Comparison of ENCODE assay signal across 8 cellular contexts in the genomic region with DNA sequence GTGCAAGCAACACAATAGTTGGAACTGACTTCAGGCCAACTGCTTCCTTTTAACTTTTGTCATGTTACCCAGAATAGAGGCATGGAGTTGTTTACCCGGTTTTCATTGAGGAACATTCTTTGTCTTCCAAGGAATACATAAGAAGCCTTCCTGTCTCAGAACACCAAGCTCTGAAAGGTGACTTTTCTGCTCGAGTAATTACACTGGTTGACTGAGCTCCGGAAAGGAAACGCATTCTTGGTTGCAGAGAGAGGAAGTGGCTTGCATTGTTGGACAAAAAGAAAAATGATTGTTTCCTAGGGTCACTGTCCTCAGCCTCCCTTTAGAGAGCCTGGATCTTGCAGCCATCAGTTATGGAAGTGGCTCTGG.
DNase-seq lines count a peak whose midpoint lies in the region; ATAC-seq and TF ChIP-seq lines count a peak whose summit lies in the region.

No MANE protein-coding gene starts in this region.

- WGBS in iPS DF 6.9 (ENCODE audit: insufficient coverage, insufficient read length), result no CpG with 5 or more reads among the region's 4 CpGs

- H3K27ac Mint-ChIP-seq in stimulated activated naive CD8-positive, alpha-beta T cell treated with anti-CD3 and anti-CD28 coated beads, Interleukin-15, amount 100 ng/mL, for 72 hours, result peak overlapping the region; percentile 72 to 83

- H3K4me3 ChIP-seq in HL-60 (replicated peaks; ENCODE audit: insufficient read depth, low read length) (no peak overlapping the region), iPS DF 6.9 (ENCODE audit: low read length) (no peak overlapping the region)

- no peaks in the 10 kb centered on the region for H3K4me1 ChIP-seq in iPS DF 6.9 (ENCODE audit: control insufficient read depth, insufficient read depth, low read length)

- no peaks in the 10 kb centered on the region for H3K27me3 Mint-ChIP-seq in stimulated activated naive CD8-positive, alpha-beta T cell treated with anti-CD3 and anti-CD28 coated beads, Interleukin-15, amount 100 ng/mL, for 72 hours

- DNase-seq in HL-60 (ENCODE audit: low read depth in 1 of 2, low spot score in 1 of 2), result peak in 1 of 2 experiments; percentile 32
- DNase-seq in iPS DF 6.9 (ENCODE audit: low read depth, low spot score), result no peak
- DNase-seq in stimulated activated naive CD8-positive, alpha-beta T cell treated with anti-CD3 and anti-CD28 coated beads, Interleukin-15, amount 100 ng/mL, for 72 hours, result no peak
- DNase-seq in cerebellar cortex (ENCODE audit: low spot score), result no peak
- DNase-seq in NCI-H2029 (lab: John Stamatoyannopoulos, UW), result no peak

- H3K4me3 Mint-ChIP-seq in stimulated activated naive CD8-positive, alpha-beta T cell treated with anti-CD3 and anti-CD28 coated beads, Interleukin-15, amount 100 ng/mL, for 72 hours, result peak overlapping the region; percentile 26 to 42

- peaks cover 63% of the 10 kb centered on the region for H3K4me1 Mint-ChIP-seq in stimulated activated naive CD8-positive, alpha-beta T cell treated with anti-CD3 and anti-CD28 coated beads, Interleukin-15, amount 100 ng/mL, for 72 hours

- H3K9me3 ChIP-seq in iPS DF 6.9 (ENCODE audit: control insufficient read depth, insufficient read depth, low read length), result no peaks in the 10 kb centered on the region

- no peaks in the 10 kb centered on the region for H3K9me3 Mint-ChIP-seq in stimulated activated naive CD8-positive, alpha-beta T cell treated with anti-CD3 and anti-CD28 coated beads, Interleukin-15, amount 100 ng/mL, for 72 hours

- H3K36me3 ChIP-seq in iPS DF 6.9 (ENCODE audit: control insufficient read depth, insufficient read depth, low read length), result no peaks in the 10 kb centered on the region

- ATAC-seq in stimulated activated naive CD8-positive, alpha-beta T cell treated with anti-CD3 and anti-CD28 coated beads, Interleukin-15, amount 100 ng/mL, for 72 hours, result no peak
- ATAC-seq in GM21515 (IDR thresholded peaks at IDR 0.05; ENCODE audit: unreplicated experiment) (no peak), HG03520 (IDR thresholded peaks at IDR 0.05; ENCODE audit: unreplicated experiment) (no peak)

- H3K27ac ChIP-seq in HL-60 (replicated peaks) (0 out of 2 replicates have a peak overlapping the region, but pooled peaks have one; percentile 10), VCaP (peak overlapping the region; percentile 97), iPS DF 6.9 (ENCODE audit: low read length) (peak overlapping the region; percentile 38)

- no peak for TF ChIP-seq CTCF in HL-60 (IDR thresholded peaks at IDR 0.05; ENCODE audit: insufficient read depth, low read length)
- TF ChIP-seq CTCF in VCaP (conservative IDR thresholded peaks at IDR 0.05), result no peak

- H3K27me3 ChIP-seq in HL-60 (ENCODE audit: insufficient read depth, poor library complexity, severe bottlenecking) (no peaks in the 10 kb centered on the region), iPS DF 6.9 (ENCODE audit: control insufficient read depth, insufficient read depth, low read length) (no peaks in the 10 kb centered on the region)

Comparison
In these comparisons a context has a peak if more than half of its experiments do, and no peak if none do; other contexts are left out.
1. H3K27ac ChIP-seq: peak in every context shown above with its lines; median percentile 97 in VCaP; 38 in iPS DF 6.9; 10 in HL-60.